In the genomic region with DNA sequence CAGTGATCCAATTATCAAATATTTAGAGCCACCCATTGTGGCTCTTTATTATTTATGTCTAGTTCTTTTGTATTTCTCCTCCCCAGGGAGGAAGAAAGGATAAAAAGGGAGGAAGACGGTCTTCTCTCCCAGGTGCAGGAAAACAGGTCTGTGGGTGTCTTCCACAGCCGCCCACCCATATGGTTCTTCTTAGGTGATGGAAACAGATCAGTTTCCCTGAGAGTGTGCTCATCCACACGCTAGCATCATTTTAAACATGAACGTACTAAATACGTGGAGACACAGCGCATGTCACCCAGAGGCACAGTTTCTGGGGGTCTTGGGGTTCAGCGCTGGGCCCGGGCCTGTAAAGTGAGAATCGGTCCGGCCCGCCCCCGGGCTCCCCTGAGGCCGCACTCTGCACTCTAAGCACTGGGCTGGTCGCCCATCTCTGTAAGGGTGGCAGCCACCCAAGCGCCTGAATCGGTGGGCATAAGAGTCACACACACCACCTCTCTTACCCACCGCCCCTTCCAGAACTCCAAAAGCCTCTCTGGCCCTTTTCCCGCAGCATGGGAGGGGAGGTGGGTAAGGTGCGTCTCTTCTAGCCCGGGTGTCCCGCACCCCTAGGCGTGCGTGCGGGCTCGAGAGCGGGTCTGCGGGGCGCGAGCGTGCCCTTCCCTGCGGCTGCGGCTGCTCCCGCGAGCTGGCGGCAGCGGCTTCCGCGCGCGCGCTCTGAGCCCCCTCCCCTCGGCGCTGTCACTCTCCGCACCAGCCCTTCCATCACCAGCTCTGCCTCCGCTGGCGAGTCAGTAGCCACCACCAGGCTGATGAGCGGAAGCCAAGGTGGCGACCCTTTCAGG, we compare ENCODE assay signal across 8 cellular contexts. TPM values are rescaled to one million over a fixed set of nuclear protein-coding genes. Genes with fewer than 3 reads are reported as not detected.
DNase-seq lines count a peak whose midpoint lies in the region; ATAC-seq and TF ChIP-seq lines count a peak whose summit lies in the region.

No MANE protein-coding gene starts in this region.

- ATAC-seq in PC-3 (no peak), lower lobe of right lung (no peak)

- 7% methylated on average over 48 of the region's 48 CpGs for WGBS in thymus

- TF ChIP-seq CTCF in PC-3 (conservative IDR thresholded peaks at IDR 0.05; ENCODE audit: low read depth, low read length) (no peak), brain microvascular endothelial cell (IDR thresholded peaks at IDR 0.05; ENCODE audit: low read depth, low read length, missing control alignments) (no peak), lower lobe of right lung (IDR thresholded peaks at IDR 0.05) (no peak)

- H3K36me3 ChIP-seq in PC-3 (ENCODE audit: low read depth, low read length) (no peaks in the 10 kb centered on the region), brain microvascular endothelial cell (replicated peaks) (no peaks in the 10 kb centered on the region), lower lobe of right lung (no peaks in the 10 kb centered on the region), thymus (ENCODE audit: control insufficient read depth, insufficient read depth) (no peaks in the 10 kb centered on the region)

- peaks cover 4% of the 10 kb centered on the region; the same call in 1 of the 2 replicates for H3K79me2 ChIP-seq in PC-3 (ENCODE audit: low read length)

- POLR2A ChIA-PET in PC-3 (lab: Charles Lee; ENCODE audit: unreplicated experiment): no interaction called here

- in situ Hi-C loops in brain microvascular endothelial cell (cut with HindIII; ENCODE audit: low pct_ligation_motif_present, low sequenced_read_pairs): no loop called here

- H3K4me2 ChIP-seq in PC-3 (ENCODE audit: low read length): peak overlapping the region; percentile 84

- no TSS peak for BruUV-seq in PC-3 (replicated peaks; lab: Mats Ljungman, UMichigan)

- H4K20me1 ChIP-seq in PC-3 (ENCODE audit: low read length): no peaks in the 10 kb centered on the region

- H3K27me3 ChIP-seq in PC-3 (ENCODE audit: low read length) (no peaks in the 10 kb centered on the region), brain microvascular endothelial cell (replicated peaks) (peaks cover 2% of the 10 kb centered on the region), lower lobe of right lung (ENCODE audit: low read depth) (peaks cover 18% of the 10 kb centered on the region), thymus (ENCODE audit: control insufficient read depth, insufficient read depth) (peaks cover 82% of the 10 kb centered on the region)

- H3K9ac ChIP-seq in PC-3 (ENCODE audit: low read length): no peak overlapping the region

- H3K4me1 ChIP-seq in PC-3 (ENCODE audit: insufficient read depth, low read length) (peaks cover 12% of the 10 kb centered on the region; the same call in 1 of the 2 replicates), lower lobe of right lung (peaks cover 16% of the 10 kb centered on the region), thymus (ENCODE audit: control insufficient read depth, insufficient read depth, low read length) (peaks cover 10% of the 10 kb centered on the region)

- CTCF ChIA-PET in PC-3 (lab: Charles Lee): no interaction called here

- H3K9me3 ChIP-seq in PC-3 (ENCODE audit: low read length) (no peaks in the 10 kb centered on the region), lower lobe of right lung (no peaks in the 10 kb centered on the region), thymus (ENCODE audit: control insufficient read depth) (peaks cover 1% of the 10 kb centered on the region)

- no peaks in the 10 kb centered on the region for H3F3A ChIP-seq in PC-3 (ENCODE audit: low read length, unreplicated experiment)

- no peaks in the 10 kb centered on the region for H3K9me2 ChIP-seq in PC-3 (replicated peaks; ENCODE audit: low read length)

- H3K4me3 ChIP-seq in PC-3 (ENCODE audit: low read length) (peak overlapping the region; percentile 63), brain microvascular endothelial cell (ENCODE audit: low read depth, low read length) (peak overlapping the region; percentile 46), lower lobe of right lung (peak overlapping the region; percentile 63), thymus (ENCODE audit: low read length) (peak overlapping the region; percentile 48)

- H3K27ac ChIP-seq in PC-3 (ENCODE audit: low read length) (no peak overlapping the region), brain microvascular endothelial cell (no peak overlapping the region), lower lobe of right lung (peak overlapping the region; percentile 41), thymus (ENCODE audit: low read depth) (no peak overlapping the region)

- DNase-seq in DMS153 treated with DMSO at 0.1 percent for 48 hours (lab: John Stamatoyannopoulos, UW; ENCODE audit: unreplicated experiment): peak; percentile 8
- DNase-seq in DMS153 (lab: John Stamatoyannopoulos, UW): no peak
- DNase-seq in PC-3: no peak
- no peak for DNase-seq in brain microvascular endothelial cell
- DNase-seq in lower lobe of right lung: no peak
- DNase-seq in NAMALWA (ENCODE audit: low spot score): no peak
- no peak for DNase-seq in KG1 (lab: John Stamatoyannopoulos, UW)

- peak overlapping the region; percentile 55 for H2AFZ ChIP-seq in PC-3 (ENCODE audit: low read length)

- intact Hi-C loops in PC-3 (cut with micrococcal nuclease) (loop anchor here (10.0 kb wide), 1 partner anchor 109 kb away; no protein-coding TSS in a partner anchor), lower lobe of right lung (cut with DNase I) (no loop called here)

RNA-seq across cellular contexts. Expression of a gene that starts 1.3 kb away (rescaled TPM):
- total RNA-seq in PC-3 (2014; rRNA removed) (0.77 and 2.1 TPM in 2 replicates), lower lobe of right lung (33.3 TPM)
- polyA plus RNA-seq in thymus: 3.4 TPM

Comparison
In these comparisons a context has a peak if more than half of its experiments do, and no peak if none do; other contexts are left out.
1. RNA of a gene that starts 1.3 kb away (total RNA-seq): 33.3 TPM in lower lobe of right lung (single experiment); 0.77 to 2.1 TPM in PC-3; every median in the first group is over 10 times any median in the second.
2. Peak in every context shown above with its lines, with median percentiles within 50 percentile points of each other: H3K4me3 ChIP-seq.